ENCODE assay signal across 9 cellular contexts in the genomic region with DNA sequence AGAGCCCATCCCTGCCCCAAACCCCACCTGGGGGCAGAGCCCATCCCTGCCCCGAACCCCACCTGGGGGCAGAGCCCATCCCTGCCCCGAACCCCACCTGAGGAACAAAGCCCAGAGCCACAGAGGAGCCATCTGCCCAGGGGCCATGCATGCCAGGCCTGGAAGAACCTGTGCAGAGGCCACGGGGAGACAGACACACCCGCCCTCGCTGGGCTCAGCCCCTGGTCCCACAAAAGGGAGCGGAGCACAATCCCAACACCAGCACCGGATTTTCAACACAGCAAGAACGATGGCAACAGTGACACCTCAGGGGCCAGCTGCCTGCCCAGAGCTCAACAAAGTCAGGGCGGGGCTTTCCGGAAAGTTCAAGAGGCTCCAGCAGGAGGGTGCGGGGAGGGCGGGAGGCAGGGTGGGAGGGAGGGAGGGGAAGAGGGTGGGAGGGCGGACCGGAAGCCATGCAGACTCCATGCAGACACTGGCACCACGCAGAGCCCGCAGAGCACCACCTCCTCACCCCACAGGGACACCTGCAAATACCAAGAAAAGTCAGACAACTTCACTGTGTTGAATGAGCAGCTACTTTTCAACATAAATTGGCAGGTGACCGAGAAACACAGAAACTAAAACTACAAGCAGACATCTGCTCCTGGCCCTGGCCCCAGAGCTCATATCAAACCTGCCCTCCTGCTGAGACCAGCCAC. TPM values are rescaled to one million over a fixed set of nuclear protein-coding genes. Genes with fewer than 3 reads are reported as not detected.
DNase-seq lines count a peak whose midpoint lies in the region; ATAC-seq, FAIRE-seq and TF ChIP-seq lines count a peak whose summit lies in the region.
"Had no signal": no experiment of that assay in that cellular context is flagged by ENCODE, and none has a peak within 500 bp of the region (broad histone marks: within the 10 kb centered on the region; RNA-seq: fewer than 3 reads in every experiment).

No MANE protein-coding gene starts in this region.

- H3K27me3 ChIP-seq in left lung (no peaks in the 10 kb centered on the region), osteoblast (ENCODE audit: insufficient read depth, low read length) (no peaks in the 10 kb centered on the region)

- no peaks in the 10 kb centered on the region for H3K9me3 Mint-ChIP-seq in stimulated activated naive CD8-positive, alpha-beta T cell treated with anti-CD3 and anti-CD28 coated beads, Interleukin-15, amount 100 ng/mL, for 72 hours

- H3K36me3 ChIP-seq in left lung: peaks cover 0 to 52% of the 10 kb centered on the region in 2 donors
- peaks cover 23% of the 10 kb centered on the region for H3K36me3 ChIP-seq in osteoblast (ENCODE audit: insufficient read depth, low read length)

- TF ChIP-seq CTCF in left lung (IDR thresholded peaks at IDR 0.05) (no peak), osteoblast (IDR thresholded peaks at IDR 0.05; ENCODE audit: extremely low read depth, low read depth, low read length) (no peak)

- no peaks in the 10 kb centered on the region for H3K9me3 ChIP-seq in left lung
- no peaks in the 10 kb centered on the region for H3K9me3 ChIP-seq in osteoblast (ENCODE audit: low read depth, low read length)
- H3K9me3 ChIP-seq: thoracic aorta had no signal

- peaks cover 43% of the 10 kb centered on the region for H3K4me1 Mint-ChIP-seq in stimulated activated naive CD8-positive, alpha-beta T cell treated with anti-CD3 and anti-CD28 coated beads, Interleukin-15, amount 100 ng/mL, for 72 hours

- ATAC-seq in left lung (peak; percentile 84), HG02642 (IDR thresholded peaks at IDR 0.05; ENCODE audit: poor library complexity, unreplicated experiment) (no peak), GM19023 (IDR thresholded peaks at IDR 0.05; ENCODE audit: unreplicated experiment) (no peak)
- peak; percentile 84 for ATAC-seq in stimulated activated naive CD8-positive, alpha-beta T cell treated with anti-CD3 and anti-CD28 coated beads, Interleukin-15, amount 100 ng/mL, for 72 hours

- intact Hi-C loops in left lung (cut with DNase I): no loop called here

- peak; percentile 40 for DNase-seq in T follicular helper cell (ENCODE audit: low read depth)
- DNase-seq in activated naive CD4-positive, alpha-beta T cell treated with Interleukin-2 at 50 U/mL for 16 hours: peak; percentile 46
- peak in 1 of 2 donors; percentile 63 for DNase-seq in left lung
- peak; percentile 5 to 48 for DNase-seq in stimulated activated naive CD8-positive, alpha-beta T cell treated with anti-CD3 and anti-CD28 coated beads, Interleukin-15, amount 100 ng/mL, for 72 hours
- no peak for DNase-seq in GM19239 (ENCODE audit: insufficient read length, low spot score)
- DNase-seq in osteoblast (ENCODE audit: insufficient read length, low spot score, missing footprints): no peak

- peaks cover 27% of the 10 kb centered on the region for H3K79me2 ChIP-seq in osteoblast (ENCODE audit: insufficient read depth, low read length)

- H4K20me1 ChIP-seq in osteoblast (ENCODE audit: insufficient read depth, low read length): peaks cover 19% of the 10 kb centered on the region

- H3K4me1 ChIP-seq in left lung: peaks cover 0 to 9% of the 10 kb centered on the region in 2 donors
- no peaks in the 10 kb centered on the region for H3K4me1 ChIP-seq in osteoblast (ENCODE audit: insufficient read depth, low read length)

- no peak overlapping the region for H3K4me3 ChIP-seq in left lung
- H3K4me3 ChIP-seq in osteoblast (ENCODE audit: insufficient read depth, low read length): no peak overlapping the region
- H3K4me3 ChIP-seq: thoracic aorta had no signal

- H3K27ac Mint-ChIP-seq in stimulated activated naive CD8-positive, alpha-beta T cell treated with anti-CD3 and anti-CD28 coated beads, Interleukin-15, amount 100 ng/mL, for 72 hours: peak overlapping the region; percentile 86 to 89

- no peaks in the 10 kb centered on the region for H3K27me3 Mint-ChIP-seq in stimulated activated naive CD8-positive, alpha-beta T cell treated with anti-CD3 and anti-CD28 coated beads, Interleukin-15, amount 100 ng/mL, for 72 hours

- peak overlapping the region; percentile 24 to 53 for H3K27ac ChIP-seq in left lung
- no peak overlapping the region for H3K27ac ChIP-seq in osteoblast (ENCODE audit: low read depth, low read length)
- H3K27ac ChIP-seq: thoracic aorta had no signal

- no peak for FAIRE-seq in GM19239 (lab: Jason Lieb, UNC)

- H2AFZ ChIP-seq in osteoblast (ENCODE audit: low read length): no peak overlapping the region

- H3K4me3 Mint-ChIP-seq in stimulated activated naive CD8-positive, alpha-beta T cell treated with anti-CD3 and anti-CD28 coated beads, Interleukin-15, amount 100 ng/mL, for 72 hours: peak overlapping the region; percentile 63 to 74

- no peak overlapping the region for H3K4me2 ChIP-seq in osteoblast (ENCODE audit: insufficient read depth, low read length)

RNA-seq across cellular contexts. Expression of a gene that starts 27.9 kb away (rescaled TPM):
- total RNA-seq in left lung (1 to 10 TPM; 2.3 to 6.7 TPM), osteoblast (4.0 and 4.4 TPM in 2 replicates)

RNA-seq across cellular contexts. Expression of a gene that starts 38.5 kb away (rescaled TPM):
- total RNA-seq in left lung (10 to 100 TPM; 21.0 to 21.9 TPM), osteoblast (31.2 and 33.3 TPM in 2 replicates)

RNA-seq across cellular contexts. Expression of a gene that starts 47.1 kb away (rescaled TPM):
- total RNA-seq in left lung: 10 to 100 TPM; 68.2 to 75.9 TPM
- 44.5 and 62.5 TPM in 2 replicates for total RNA-seq in osteoblast

Comparison
In these comparisons a context has a peak if more than half of its experiments do, and no peak if none do; other contexts are left out.
1. DNase-seq: peak in T follicular helper cell (single experiment), activated naive CD4-positive, alpha-beta T cell treated with Interleukin-2 at 50 U/mL for 16 hours (single experiment) and stimulated activated naive CD8-positive, alpha-beta T cell treated with anti-CD3 and anti-CD28 coated beads, Interleukin-15, amount 100 ng/mL, for 72 hours (2 of 2); none in GM19239 (single experiment) and osteoblast (single experiment).
2. ATAC-seq: peak in left lung (single experiment) and stimulated activated naive CD8-positive, alpha-beta T cell treated with anti-CD3 and anti-CD28 coated beads, Interleukin-15, amount 100 ng/mL, for 72 hours (single experiment); none in HG02642 (single experiment) and GM19023 (single experiment).